Comparison of ENCODE assay signal across 15 cellular contexts in the genomic region with DNA sequence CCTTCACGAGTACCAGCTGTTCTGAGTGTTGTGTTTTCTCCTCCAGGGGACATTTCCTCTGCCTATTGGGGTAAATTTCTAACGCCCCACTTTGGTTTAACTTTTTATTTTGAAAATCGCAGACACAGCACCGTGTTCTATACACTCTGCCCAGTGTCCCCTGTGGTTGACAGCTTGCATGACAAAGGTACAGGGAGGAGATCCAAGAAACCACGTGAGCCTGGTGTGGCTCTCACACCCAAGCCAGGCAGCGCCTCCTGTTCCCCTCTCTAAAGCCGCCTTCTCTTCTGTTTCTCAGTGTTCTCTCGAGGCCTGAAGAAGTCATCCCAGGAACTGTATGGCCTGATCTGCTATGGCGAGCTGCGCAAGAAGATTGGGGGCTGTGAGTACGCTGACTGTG. TPM values are rescaled to one million over a fixed set of nuclear protein-coding genes. Genes with fewer than 3 reads are reported as not detected.
DNase-seq lines count a peak whose midpoint lies in the region; ATAC-seq and TF ChIP-seq lines count a peak whose summit lies in the region.
"Had no signal": no experiment of that assay in that cellular context is flagged by ENCODE, and none has a peak within 500 bp of the region (broad histone marks: within the 10 kb centered on the region; RNA-seq: fewer than 3 reads in every experiment).

No MANE protein-coding gene starts in this region.

- intact Hi-C loops in Right ventricle myocardium inferior (cut with DNase I) (no loop called here), heart left ventricle (cut with DNase I) (no loop called here), natural killer cell (cut with micrococcal nuclease) (no loop called here), right lobe of liver (cut with DNase I) (no loop called here)
- intact Hi-C loops in CD4-positive, alpha-beta T cell (cut with DNase I, micrococcal nuclease): no loop called here

- peaks cover 40 to 62% of the 10 kb centered on the region in 2 donors for H3K4me1 Mint-ChIP-seq in natural killer cell
- no peaks in the 10 kb centered on the region for H3K4me1 Mint-ChIP-seq in CD4-positive, alpha-beta T cell (ENCODE audit: low read depth)
- H3K4me1 Mint-ChIP-seq: GM23338 had no signal

- TF ChIP-seq POLR2A in heart left ventricle (IDR thresholded peaks at IDR 0.05) (no peak), right lobe of liver (IDR thresholded peaks at IDR 0.05) (no peak)

- ATAC-seq in Right ventricle myocardium inferior: peak; percentile 40
- no peak for ATAC-seq in heart left ventricle
- ATAC-seq in natural killer cell: peak; percentile 49 to 83 (median 76)
- ATAC-seq in CD4-positive, alpha-beta T cell (ENCODE audit: poor library complexity): no peak
- ATAC-seq in right lobe of liver: no peak
- ATAC-seq: GM23338 had no signal

- no peaks in the 10 kb centered on the region for H3K27me3 Mint-ChIP-seq in natural killer cell (ENCODE audit: low read depth in 2 of 2)
- no peaks in the 10 kb centered on the region for H3K27me3 Mint-ChIP-seq in CD4-positive, alpha-beta T cell
- H3K27me3 Mint-ChIP-seq: CD4-positive, CD25-positive, alpha-beta regulatory T cell had no signal

- no peaks in the 10 kb centered on the region for H3K9me3 ChIP-seq in heart left ventricle
- no peaks in the 10 kb centered on the region for H3K9me3 ChIP-seq in BE2C
- H3K9me3 ChIP-seq in CD4-positive, alpha-beta T cell (ENCODE audit: control insufficient read depth, low read length): no peaks in the 10 kb centered on the region
- H3K9me3 ChIP-seq in right lobe of liver: no peaks in the 10 kb centered on the region
- H3K9me3 ChIP-seq: Caco-2 had no signal

- no peak overlapping the region for H3K27ac ChIP-seq in heart left ventricle
- no peak overlapping the region for H3K27ac ChIP-seq in CD4-positive, alpha-beta T cell (ENCODE audit: low read depth, low read length)
- no peak overlapping the region for H3K27ac ChIP-seq in right lobe of liver
- H3K27ac ChIP-seq: HL-60 had no signal

- no peak for TF ChIP-seq CTCF in heart left ventricle (IDR thresholded peaks at IDR 0.05)
- no peak for TF ChIP-seq CTCF in natural killer cell (IDR thresholded peaks at IDR 0.05)
- no peak for TF ChIP-seq CTCF in BE2C (IDR thresholded peaks at IDR 0.05; ENCODE audit: low read depth, low read length)
- no peak for TF ChIP-seq CTCF in CD4-positive, alpha-beta T cell (IDR thresholded peaks at IDR 0.05)
- TF ChIP-seq CTCF in right lobe of liver (IDR thresholded peaks at IDR 0.05): no peak

- POLR2A ChIA-PET in CD4-positive, alpha-beta T cell (lab: Charles Lee): no interaction called here

- H3K36me3 ChIP-seq in heart left ventricle: peaks cover 0 to 100% (median 87%) of the 10 kb centered on the region in 9 donors
- H3K36me3 ChIP-seq in BE2C: peaks cover 38% of the 10 kb centered on the region
- peaks cover 0 to 62% (median 18%) of the 10 kb centered on the region in 4 donors for H3K36me3 ChIP-seq in right lobe of liver

- H3K9me3 Mint-ChIP-seq in natural killer cell: no peaks in the 10 kb centered on the region
- H3K9me3 Mint-ChIP-seq in CD4-positive, alpha-beta T cell: no peaks in the 10 kb centered on the region
- H3K9me3 Mint-ChIP-seq: CD4-positive, CD25-positive, alpha-beta regulatory T cell; GM23338 had no signal

- H3K4me3 ChIP-seq in heart left ventricle: no peak overlapping the region
- H3K4me3 ChIP-seq in BE2C (ENCODE audit: low read depth, low read length): no peak overlapping the region
- no peak overlapping the region for H3K4me3 ChIP-seq in right lobe of liver
- H3K4me3 ChIP-seq: GM23338 had no signal

- H3K27me3 ChIP-seq in heart left ventricle: no peaks in the 10 kb centered on the region
- H3K27me3 ChIP-seq in BE2C: no peaks in the 10 kb centered on the region
- no peaks in the 10 kb centered on the region for H3K27me3 ChIP-seq in CD4-positive, alpha-beta T cell (ENCODE audit: control insufficient read depth, insufficient read depth, low read length)
- no peaks in the 10 kb centered on the region for H3K27me3 ChIP-seq in right lobe of liver

- CTCF ChIA-PET in CD4-positive, alpha-beta T cell (lab: Charles Lee): no interaction called here

- H3K4me1 ChIP-seq in heart left ventricle (peaks cover 0 to 26% (median 9%) of the 10 kb centered on the region in 12 donors), BE2C (no peaks in the 10 kb centered on the region), right lobe of liver (no peaks in the 10 kb centered on the region)

- WGBS in heart left ventricle, 4 donors: 80 to 89% (median 89%) methylated on average over 11 of the region's 11 CpGs
- WGBS in right lobe of liver (ENCODE audit: insufficient coverage, low coverage, low lambda C conversion rate, missing lambda C conversion rate): 96% methylated on average over 7 of the region's 11 CpGs

- H3K27ac Mint-ChIP-seq in natural killer cell: peak overlapping the region; percentile 90 to 96
- H3K27ac Mint-ChIP-seq in CD4-positive, alpha-beta T cell: no peak overlapping the region
- H3K27ac Mint-ChIP-seq: CD4-positive, CD25-positive, alpha-beta regulatory T cell; GM23338 had no signal

- DNase-seq in Right ventricle myocardium inferior (ENCODE audit: missing footprints): peak; percentile 46
- DNase-seq in heart left ventricle: no peak
- peak; percentile 97 for DNase-seq in G401 (ENCODE audit: low spot score)
- peak; percentile 93 for DNase-seq in cerebellum (ENCODE audit: low spot score)
- no peak for DNase-seq in natural killer cell
- no peak for DNase-seq in BE2C
- DNase-seq in CD4-positive, alpha-beta T cell: no peak
- no peak for DNase-seq in right lobe of liver
- DNase-seq: 8988T; Caco-2; CD4-positive, CD25-positive, alpha-beta regulatory T cell; GDM1; HCEC 1CT had no signal

- no peaks in the 10 kb centered on the region for H3K36me3 Mint-ChIP-seq in natural killer cell
- peaks cover 80% of the 10 kb centered on the region for H3K36me3 Mint-ChIP-seq in CD4-positive, alpha-beta T cell (ENCODE audit: low read depth)

- H3K4me3 Mint-ChIP-seq in natural killer cell: peak overlapping the region; percentile 59
- H3K4me3 Mint-ChIP-seq in CD4-positive, alpha-beta T cell: no peak overlapping the region
- H3K4me3 Mint-ChIP-seq: CD4-positive, CD25-positive, alpha-beta regulatory T cell; GM23338 had no signal

- in situ Hi-C loops in G401 (cut with HindIII; ENCODE audit: low sequenced_read_pairs): no loop called here

RNA-seq across cellular contexts. Expression of a gene that starts 25.4 kb away (rescaled TPM):
- 9.8 TPM for total RNA-seq in Right ventricle myocardium inferior
- 10 to 100 TPM in 6 of 9 donors, 1 to 10 TPM in 3; 7.5 to 16.9 (median 10.7) TPM for total RNA-seq in heart left ventricle
- 1 to 10 TPM; 6.2 to 7.9 TPM for polyA plus RNA-seq in heart left ventricle
- total RNA-seq in G401 (2014; rRNA removed; shearing (Covaris generic)): 4.5 and 7.6 TPM in 2 replicates
- total RNA-seq in cerebellum: 13.4 TPM
- 10 to 100 TPM; 47.8 to 49.8 (median 49.6) TPM for total RNA-seq in natural killer cell
- 23.8 TPM for polyA plus RNA-seq in BE2C (2012; ENCODE audit: insufficient read depth, insufficient read length, low read depth)
- total RNA-seq in CD4-positive, alpha-beta T cell: 10 to 100 TPM; 14.1 to 15.2 TPM
- 1 to 10 TPM; 2.9 to 8.4 (median 5.8) TPM for total RNA-seq in right lobe of liver

RNA-seq across cellular contexts. Expression of a gene that starts 25.7 kb away (rescaled TPM):
- total RNA-seq in Right ventricle myocardium inferior (7.2 TPM), heart left ventricle (10 to 100 TPM in 1 of 9 donors, 1 to 10 TPM in 8; 6.0 to 10.1 (median 8.0) TPM), cerebellum (44.6 TPM), natural killer cell (1 to 10 TPM; 6.5 to 8.9 (median 6.5) TPM), right lobe of liver (1 to 10 TPM; 2.9 to 8.9 (median 5.4) TPM)
- polyA plus RNA-seq in heart left ventricle: 10 to 100 TPM in 1 of 2 donors, 1 to 10 TPM in 1; 4.8 to 10.2 TPM
- 30.5 and 37.3 TPM in 2 replicates for total RNA-seq in G401 (2014; rRNA removed; shearing (Covaris generic))
- polyA plus RNA-seq in BE2C (2012; ENCODE audit: insufficient read depth, insufficient read length, low read depth): 7.8 TPM
- 1 to 10 TPM; 4.3 to 5.6 TPM for total RNA-seq in CD4-positive, alpha-beta T cell

RNA-seq across cellular contexts. Expression of a gene that starts 40.6 kb away (rescaled TPM):
- total RNA-seq in Right ventricle myocardium inferior (41.5 TPM), heart left ventricle (10 to 100 TPM; 11.7 to 50.4 (median 34.1) TPM), cerebellum (23.3 TPM), natural killer cell (10 to 100 TPM; 12.2 to 28.4 (median 14.2) TPM), right lobe of liver (10 to 100 TPM; 31.0 to 47.7 (median 38.7) TPM)
- polyA plus RNA-seq in heart left ventricle: 10 to 100 TPM; 11.0 to 76.1 TPM
- 154 and 199 TPM in 2 replicates for total RNA-seq in G401 (2014; rRNA removed; shearing (Covaris generic))
- polyA plus RNA-seq in BE2C (2012; ENCODE audit: insufficient read depth, insufficient read length, low read depth): 57.5 TPM
- total RNA-seq in CD4-positive, alpha-beta T cell: 1 to 10 TPM; 2.5 to 3.2 TPM

Comparison
In these comparisons a context has a peak if more than half of its experiments do, and no peak if none do; other contexts are left out.
1. ATAC-seq: peak in Right ventricle myocardium inferior (single experiment) and natural killer cell (3 of 3); none in heart left ventricle (0 of 4), CD4-positive, alpha-beta T cell (single experiment) and right lobe of liver (0 of 4).
2. DNase-seq: peak in Right ventricle myocardium inferior (single experiment), G401 (single experiment) and cerebellum (single experiment); none in heart left ventricle (0 of 5), natural killer cell (single experiment), BE2C (single experiment), CD4-positive, alpha-beta T cell (0 of 10) and right lobe of liver (0 of 3).